8 cellular contexts compared by ENCODE assay signal in the genomic region with DNA sequence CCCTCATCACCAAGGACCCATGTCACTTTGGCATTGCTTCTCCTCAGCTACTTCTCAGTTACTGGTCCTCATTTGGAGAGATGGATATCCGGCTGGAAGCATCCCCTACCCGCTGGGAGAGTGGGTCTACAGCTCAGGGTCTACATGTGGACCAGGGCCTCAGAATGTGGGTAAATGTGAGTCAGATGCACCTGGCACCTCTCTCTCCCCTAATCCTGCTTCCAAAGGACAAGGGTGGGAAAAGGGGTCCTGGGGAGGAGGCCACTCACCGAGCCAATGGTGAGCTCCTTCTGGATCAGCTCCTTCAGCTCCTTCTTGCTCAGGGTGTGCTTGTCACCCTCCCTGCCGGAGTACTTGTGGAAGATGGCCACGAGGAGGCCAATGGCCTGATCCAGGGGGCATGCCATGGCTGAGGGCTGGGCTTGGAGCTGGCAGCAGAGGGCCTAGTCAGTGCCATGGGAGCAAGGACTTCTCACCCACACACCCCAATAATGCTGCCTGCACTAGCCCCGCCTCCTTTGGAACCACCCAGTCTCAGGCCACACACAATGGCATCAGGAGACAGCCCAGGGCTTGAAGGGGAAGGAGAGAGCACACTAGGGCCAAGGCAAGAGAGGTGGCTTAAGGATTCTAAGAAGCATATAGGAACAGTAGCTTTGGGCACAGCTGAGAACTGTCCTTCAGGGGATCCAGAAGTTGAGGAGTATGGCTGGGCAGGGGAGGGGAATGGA. TPM values are rescaled to one million over a fixed set of nuclear protein-coding genes. Genes with fewer than 3 reads are reported as not detected.
A peak's percentile ranks its signal among the peaks of the same experiment; 100 is the strongest.
DNase-seq lines count a peak whose midpoint lies in the region; TF ChIP-seq lines count a peak whose summit lies in the region.

No MANE protein-coding gene starts in this region.

- H3K4me3 ChIP-seq in colonic mucosa: peak overlapping the region; percentile 76
- H3K4me3 ChIP-seq in lower leg skin (ENCODE audit: low read depth, poor library complexity, severe bottlenecking): peak overlapping the region; percentile 69

- H3K9ac ChIP-seq in colonic mucosa (ENCODE audit: low read depth in 2 of 2, low read length in 2 of 2): peak overlapping the region; percentile 99 to 100

- peaks cover 15% of the 10 kb centered on the region for H3K4me1 ChIP-seq in colonic mucosa

- H3K9me3 ChIP-seq in colonic mucosa: no peaks in the 10 kb centered on the region

- DNase-seq in NCI-H345 (lab: John Stamatoyannopoulos, UW): peak; percentile 47
- no peak for DNase-seq in NCI-H345 treated with DMSO at 0.1 percent for 48 hours (lab: John Stamatoyannopoulos, UW; ENCODE audit: unreplicated experiment)
- DNase-seq in SK-MEL-5 (ENCODE audit: low read depth, low spot score): peak; percentile 34
- peak; percentile 82 for DNase-seq in colonic mucosa
- DNase-seq in lower leg skin (ENCODE audit: low spot score in 2 of 2): peak; percentile 83 to 96
- peak in 24 of 49 donors; percentile 16 to 73 (median 34) for DNase-seq in substantia nigra (lab: John Stamatoyannopoulos, UW)
- no peak for DNase-seq in NCI-H748 (lab: John Stamatoyannopoulos, UW; ENCODE audit: unreplicated experiment)
- no peak for DNase-seq in NCI-H1092 (lab: John Stamatoyannopoulos, UW)

- intact Hi-C loops in colonic mucosa (cut with DNase I): loop anchor here (1.0 kb wide), 1 partner anchor 33 kb away; no protein-coding TSS in a partner anchor
- intact Hi-C loops in lower leg skin (cut with DNase I; ENCODE audit: low total_unique reads): loop anchor here (10.0 kb wide), 1 partner anchor 90 kb away; a partner anchor contains a TSS

- no peak for TF ChIP-seq POLR2A in lower leg skin (IDR thresholded peaks at IDR 0.05)

- H3K27me3 ChIP-seq in colonic mucosa: no peaks in the 10 kb centered on the region

- H3K36me3 ChIP-seq in colonic mucosa: no peaks in the 10 kb centered on the region

- WGBS in lower leg skin, 2 donors: 22 to 27% methylated on average over 6 of the region's 6 CpGs

- in situ Hi-C loops in SK-MEL-5 (cut with HindIII; ENCODE audit: low pct_unique_long_range_greater_than_20kb, low sequenced_read_pairs): no loop called here

- peak overlapping the region; percentile 99 for H3K27ac ChIP-seq in colonic mucosa
- H3K27ac ChIP-seq in substantia nigra (ENCODE audit: low read depth, low read length, poor library complexity, severe bottlenecking): peak overlapping the region; percentile 78

- no peak for TF ChIP-seq CTCF in colonic mucosa (IDR thresholded peaks at IDR 0.05)
- TF ChIP-seq CTCF in lower leg skin (IDR thresholded peaks at IDR 0.05): no peak

RNA-seq across cellular contexts. Expression of a gene that starts 0.7 kb away (rescaled TPM):
- total RNA-seq in SK-MEL-5 (2014; rRNA removed; shearing (Covaris generic)): 185 and 198 TPM in 2 replicates
- 226 and 252 TPM in 2 replicates for polyA plus RNA-seq in SK-MEL-5 (2015; cell fraction: cytosol; rRNA removed)
- 15.0 and 37.2 TPM in 2 replicates for polyA plus RNA-seq in SK-MEL-5 (2015; cell fraction: nucleus; rRNA removed)
- total RNA-seq in colonic mucosa: 1,000 to 10,000 TPM; 2,444 to 2,474 TPM
- total RNA-seq in lower leg skin: 100 to 1,000 TPM; 147 to 251 (median 192) TPM

RNA-seq across cellular contexts. Expression of a gene that starts 5.6 kb away (rescaled TPM):
- total RNA-seq in SK-MEL-5 (2014; rRNA removed; shearing (Covaris generic)): not detected in 2 replicates
- polyA plus RNA-seq in SK-MEL-5 (2015; cell fraction: cytosol; rRNA removed): not detected in 2 replicates
- polyA plus RNA-seq in SK-MEL-5 (2015; cell fraction: nucleus; rRNA removed): not detected in 2 replicates
- total RNA-seq in colonic mucosa (not detected), lower leg skin (not detected)

RNA-seq across cellular contexts. Expression of a gene that starts 10.5 kb away (rescaled TPM):
- total RNA-seq in SK-MEL-5 (2014; rRNA removed; shearing (Covaris generic)): 0.51 TPM in 1 of 2 replicates, not detected in the other
- 1.8 TPM in 1 of 2 replicates, not detected in the other for polyA plus RNA-seq in SK-MEL-5 (2015; cell fraction: cytosol; rRNA removed)
- polyA plus RNA-seq in SK-MEL-5 (2015; cell fraction: nucleus; rRNA removed): not detected in 2 replicates
- total RNA-seq in colonic mucosa (10 to 100 TPM; 41.8 to 83.8 TPM), lower leg skin (100 to 1,000 TPM in 3 of 4 donors, 10 to 100 TPM in 1; 94.4 to 215 (median 146) TPM)

RNA-seq across cellular contexts. Expression of a gene that starts 14.0 kb away (rescaled TPM):
- 0.63 TPM in 1 of 2 replicates, not detected in the other for total RNA-seq in SK-MEL-5 (2014; rRNA removed; shearing (Covaris generic))
- 0.62 and 3.8 TPM in 2 replicates for polyA plus RNA-seq in SK-MEL-5 (2015; cell fraction: cytosol; rRNA removed)
- not detected in 2 replicates for polyA plus RNA-seq in SK-MEL-5 (2015; cell fraction: nucleus; rRNA removed)
- total RNA-seq in colonic mucosa (under 1 TPM in 1 of 2 donors, not detected in 1; 0.61 TPM), lower leg skin (10 to 100 TPM in 1 of 4 donors, 1 to 10 TPM in 2, not detected in 1; 1.2 to 78.2 (median 2.2) TPM)

RNA-seq across cellular contexts. Expression of a gene that starts 30.5 kb away (rescaled TPM):
- 0.24 and 2.2 TPM in 2 replicates for total RNA-seq in SK-MEL-5 (2014; rRNA removed; shearing (Covaris generic))
- 1.2 and 1.5 TPM in 2 replicates for polyA plus RNA-seq in SK-MEL-5 (2015; cell fraction: cytosol; rRNA removed)
- polyA plus RNA-seq in SK-MEL-5 (2015; cell fraction: nucleus; rRNA removed): 0.28 and 1.6 TPM in 2 replicates
- total RNA-seq in colonic mucosa: 1 to 10 TPM; 1.0 to 2.4 TPM
- total RNA-seq in lower leg skin: 100 to 1,000 TPM in 1 of 4 donors, 10 to 100 TPM in 3; 71.5 to 143 (median 96.4) TPM

Comparison
In these comparisons a context has a peak if more than half of its experiments do, and no peak if none do; other contexts are left out.
1. DNase-seq: peak in NCI-H345 (single experiment), SK-MEL-5 (single experiment), colonic mucosa (single experiment) and lower leg skin (2 of 2); none in NCI-H345 treated with DMSO at 0.1 percent for 48 hours (single experiment), NCI-H748 (single experiment) and NCI-H1092 (single experiment).
2. RNA of a gene that starts 0.7 kb away (total RNA-seq): 2,444 to 2,474 TPM in colonic mucosa; 147 to 251 TPM in lower leg skin and 185 to 198 TPM in SK-MEL-5; every median in the first group is over 4 times any median in the second.
3. RNA of a gene that starts 10.5 kb away (total RNA-seq): 94.4 to 215 TPM in lower leg skin and 41.8 to 83.8 TPM in colonic mucosa; 0.51 TPM in SK-MEL-5; every median in the first group is over 10 times any median in the second.